11 cellular contexts compared by ENCODE assay signal in genomic region chr6:30670760-30671527, GRCh38. TPM values are rescaled to one million over a fixed set of nuclear protein-coding genes. Genes with fewer than 3 reads are reported as not detected.
DNase-seq lines count a peak whose midpoint lies in the region; TF ChIP-seq lines count a peak whose summit lies in the region.
"Had no signal": no experiment of that assay in that cellular context is flagged by ENCODE, and none has a peak within 500 bp of the region (broad histone marks: within the 10 kb centered on the region; RNA-seq: fewer than 3 reads in every experiment).

No MANE protein-coding gene starts in this region.

- TF ChIP-seq CTCF in OCI-LY7 (conservative IDR thresholded peaks at IDR 0.05; ENCODE audit: low read length) (peak; percentile 34), chondrocyte (IDR thresholded peaks at IDR 0.05) (peak; percentile 46), progenitor cell of endocrine pancreas (IDR thresholded peaks at IDR 0.05; ENCODE audit: unreplicated experiment) (peak; percentile 31), left ventricle myocardium inferior (IDR thresholded peaks at IDR 0.05; ENCODE audit: borderline replicate concordance) (no peak)

- no peaks in the 10 kb centered on the region for H4K20me1 ChIP-seq in OCI-LY7 (ENCODE audit: insufficient read depth, low read length)

- H3K27ac Mint-ChIP-seq in activated CD4-positive, alpha-beta T cell treated with anti-CD3 and anti-CD28 coated beads, Interleukin-2, amount 10 ng/mL, durations not matched to agents 24 days and 14 days: no peak overlapping the region
- peak overlapping the region; percentile 55 for H3K27ac Mint-ChIP-seq in chondrocyte (ENCODE audit: unreplicated experiment)
- peak overlapping the region; percentile 84 for H3K27ac Mint-ChIP-seq in progenitor cell of endocrine pancreas

- H3K4me3 ChIP-seq in OCI-LY7 (ENCODE audit: low read depth, low read length, poor library complexity, severe bottlenecking) (no peak overlapping the region), left ventricle myocardium inferior (no peak overlapping the region)

- H3K27ac ChIP-seq in OCI-LY7 (ENCODE audit: low read depth, low read length, poor library complexity, severe bottlenecking) (no peak overlapping the region), left ventricle myocardium inferior (replicated peaks) (no peak overlapping the region)

- H3K4me3 Mint-ChIP-seq in activated CD4-positive, alpha-beta T cell treated with anti-CD3 and anti-CD28 coated beads, Interleukin-2, amount 10 ng/mL, durations not matched to agents 24 days and 14 days: peak overlapping the region; percentile 80
- H3K4me3 Mint-ChIP-seq in chondrocyte (ENCODE audit: unreplicated experiment) (peak overlapping the region; percentile 66), progenitor cell of endocrine pancreas (ENCODE audit: low read depth) (peak overlapping the region; percentile 89)

- no peaks in the 10 kb centered on the region for H3K27me3 Mint-ChIP-seq in activated CD4-positive, alpha-beta T cell treated with anti-CD3 and anti-CD28 coated beads, Interleukin-2, amount 10 ng/mL, durations not matched to agents 24 days and 14 days
- H3K27me3 Mint-ChIP-seq in chondrocyte (ENCODE audit: low read depth) (no peaks in the 10 kb centered on the region), progenitor cell of endocrine pancreas (no peaks in the 10 kb centered on the region)

- no TSS peak for BruUV-seq in OCI-LY7 (replicated peaks; lab: Mats Ljungman, UMichigan)

- H2AFZ ChIP-seq in OCI-LY7 (ENCODE audit: low read length): no peak overlapping the region

- peaks cover 28% of the 10 kb centered on the region for H3K36me3 ChIP-seq in OCI-LY7 (ENCODE audit: insufficient read depth, low read length)
- peaks cover 54% of the 10 kb centered on the region for H3K36me3 ChIP-seq in left ventricle myocardium inferior

- H3K4me1 Mint-ChIP-seq in activated CD4-positive, alpha-beta T cell treated with anti-CD3 and anti-CD28 coated beads, Interleukin-2, amount 10 ng/mL, durations not matched to agents 24 days and 14 days: peaks cover 30% of the 10 kb centered on the region
- H3K4me1 Mint-ChIP-seq in chondrocyte (ENCODE audit: low read depth) (peaks cover 24% of the 10 kb centered on the region), progenitor cell of endocrine pancreas (ENCODE audit: low read depth) (peaks cover 6% of the 10 kb centered on the region)

- peaks cover 12% of the 10 kb centered on the region for H3K4me1 ChIP-seq in OCI-LY7 (ENCODE audit: insufficient read depth, low read length, poor library complexity, severe bottlenecking)
- H3K4me1 ChIP-seq in left ventricle myocardium inferior: peaks cover 25% of the 10 kb centered on the region

- peaks cover 12% of the 10 kb centered on the region; the same call in 1 of the 2 replicates for H3K79me2 ChIP-seq in OCI-LY7 (ENCODE audit: insufficient read depth, low read depth, low read length)

- H3K9me3 Mint-ChIP-seq in activated CD4-positive, alpha-beta T cell treated with anti-CD3 and anti-CD28 coated beads, Interleukin-2, amount 10 ng/mL, durations not matched to agents 24 days and 14 days: no peaks in the 10 kb centered on the region
- no peaks in the 10 kb centered on the region for H3K9me3 Mint-ChIP-seq in chondrocyte (ENCODE audit: low read depth)
- H3K9me3 Mint-ChIP-seq in progenitor cell of endocrine pancreas (ENCODE audit: low read depth): no peaks in the 10 kb centered on the region

- H3K9me2 ChIP-seq in OCI-LY7 (ENCODE audit: insufficient read depth, low read length): no peaks in the 10 kb centered on the region

- peaks cover 34% of the 10 kb centered on the region for H3K36me3 Mint-ChIP-seq in activated CD4-positive, alpha-beta T cell treated with anti-CD3 and anti-CD28 coated beads, Interleukin-2, amount 10 ng/mL, durations not matched to agents 24 days and 14 days (ENCODE audit: low read depth)
- H3K36me3 Mint-ChIP-seq in chondrocyte (ENCODE audit: low read depth): peaks cover 18% of the 10 kb centered on the region
- H3K36me3 Mint-ChIP-seq in progenitor cell of endocrine pancreas (ENCODE audit: insufficient read depth): peaks cover 9% of the 10 kb centered on the region

- POLR2A ChIA-PET in OCI-LY7 (lab: Charles Lee): no interaction called here

- H3K9me3 ChIP-seq in OCI-LY7 (ENCODE audit: low read length): no peaks in the 10 kb centered on the region
- H3K9me3 ChIP-seq in left ventricle myocardium inferior (replicated peaks): no peaks in the 10 kb centered on the region

- H3K27me3 ChIP-seq in left ventricle myocardium inferior (ENCODE audit: low read depth): no peaks in the 10 kb centered on the region

- no peak overlapping the region; the same call in 1 of the 2 replicates for H3K4me2 ChIP-seq in OCI-LY7 (ENCODE audit: low read length)

- intact Hi-C loops in activated CD4-positive, alpha-beta T cell treated with anti-CD3 and anti-CD28 coated beads, Interleukin-2, amount 10 ng/mL, durations not matched to agents 24 days and 14 days (cut with micrococcal nuclease): loop anchor here (10.0 kb wide), 1 partner anchor 186 kb away; the partner anchor contains the start of gene HLA-E
- intact Hi-C loops in OCI-LY7 (cut with micrococcal nuclease; ENCODE audit: unreplicated experiment): loop anchor here (5.0 to 10.0 kb wide), 2 partner anchors 129 to 214 kb away; partner anchors contain the start of gene DDR1
- intact Hi-C loops in left ventricle myocardium inferior (cut with micrococcal nuclease): no loop called here

- no peak for DNase-seq in activated CD4-positive, alpha-beta T cell treated with anti-CD3 and anti-CD28 coated beads, Interleukin-2, amount 10 ng/mL, durations not matched to agents 24 days and 14 days
- no peak for DNase-seq in activated CD4-positive, alpha-beta T cell treated with anti-CD3 and anti-CD28 coated beads, Interleukin-2, amount 50 U/mL, for 4 hours
- DNase-seq in OCI-LY7 (ENCODE audit: low spot score) (no peak), chondrocyte (ENCODE audit: low spot score) (no peak), progenitor cell of endocrine pancreas (ENCODE audit: low spot score, unreplicated experiment) (no peak), NOMO-1 treated with DMSO at 0.1 percent for 48 hours (lab: John Stamatoyannopoulos, UW; ENCODE audit: unreplicated experiment) (no peak), T1000 (lab: John Stamatoyannopoulos, UW) (no peak), left ventricle myocardium inferior (no peak)
- DNase-seq: effector memory CD4-positive, alpha-beta T cell; NCI-H446 treated with DMSO at 0.1 percent for 48 hours; stimulated activated CD4-positive, alpha-beta T cell treated with anti-CD3 and anti-CD28 coated beads, Interleukin-4, amount 100 ng/mL, for 1 hour had no signal

- CTCF ChIA-PET in OCI-LY7 (lab: Charles Lee; ENCODE audit: unreplicated experiment): no interaction called here

RNA-seq across cellular contexts. Expression of gene DHX16, which starts 1.9 kb away (rescaled TPM):
- total RNA-seq in activated CD4-positive, alpha-beta T cell treated with anti-CD3 and anti-CD28 coated beads, Interleukin-2, amount 10 ng/mL, durations not matched to agents 24 days and 14 days: 53.4 and 56.7 TPM in 2 replicates
- 27.1 and 30.5 TPM in 2 replicates for total RNA-seq in OCI-LY7 (2014; rRNA removed; shearing (Covaris generic))
- total RNA-seq in OCI-LY7 (2022) (32.1 and 37.5 TPM in 2 replicates), chondrocyte (20.4 to 29.6 TPM (median 22.6 TPM) in 3 replicates), progenitor cell of endocrine pancreas (30.0 and 31.0 TPM in 2 replicates), left ventricle myocardium inferior (22.1 TPM)

RNA-seq across cellular contexts. Expression of gene PPP1R18, which starts 15.5 kb away (rescaled TPM):
- 167 and 169 TPM in 2 replicates for total RNA-seq in activated CD4-positive, alpha-beta T cell treated with anti-CD3 and anti-CD28 coated beads, Interleukin-2, amount 10 ng/mL, durations not matched to agents 24 days and 14 days
- 65.2 and 66.9 TPM in 2 replicates for total RNA-seq in OCI-LY7 (2014; rRNA removed; shearing (Covaris generic))
- total RNA-seq in OCI-LY7 (2022): 106 and 109 TPM in 2 replicates
- total RNA-seq in chondrocyte: 99.9 to 171 TPM (median 165 TPM) in 3 replicates
- total RNA-seq in progenitor cell of endocrine pancreas: 22.5 and 25.4 TPM in 2 replicates
- total RNA-seq in left ventricle myocardium inferior: 14.5 TPM

RNA-seq across cellular contexts. Expression of gene NRM, which starts 19.8 kb away (rescaled TPM):
- 20.2 and 20.5 TPM in 2 replicates for total RNA-seq in activated CD4-positive, alpha-beta T cell treated with anti-CD3 and anti-CD28 coated beads, Interleukin-2, amount 10 ng/mL, durations not matched to agents 24 days and 14 days
- total RNA-seq in OCI-LY7 (2014; rRNA removed; shearing (Covaris generic)): 13.6 and 18.6 TPM in 2 replicates
- total RNA-seq in OCI-LY7 (2022) (36.7 and 44.0 TPM in 2 replicates), chondrocyte (18.6 to 26.3 TPM (median 20.0 TPM) in 3 replicates), progenitor cell of endocrine pancreas (35.5 and 37.9 TPM in 2 replicates), left ventricle myocardium inferior (3.7 TPM)

RNA-seq across cellular contexts. Expression of gene C6orf136, which starts 24.0 kb away (rescaled TPM):
- 28.9 and 39.4 TPM in 2 replicates for total RNA-seq in activated CD4-positive, alpha-beta T cell treated with anti-CD3 and anti-CD28 coated beads, Interleukin-2, amount 10 ng/mL, durations not matched to agents 24 days and 14 days
- total RNA-seq in OCI-LY7 (2014; rRNA removed; shearing (Covaris generic)): 9.1 and 14.7 TPM in 2 replicates
- total RNA-seq in OCI-LY7 (2022) (26.7 and 29.5 TPM in 2 replicates), chondrocyte (11.5 to 18.3 TPM (median 13.4 TPM) in 3 replicates), progenitor cell of endocrine pancreas (18.8 and 19.5 TPM in 2 replicates), left ventricle myocardium inferior (57.3 TPM)

RNA-seq across cellular contexts. Expression of gene ATAT1, which starts 44.3 kb away (rescaled TPM):
- total RNA-seq in activated CD4-positive, alpha-beta T cell treated with anti-CD3 and anti-CD28 coated beads, Interleukin-2, amount 10 ng/mL, durations not matched to agents 24 days and 14 days: 11.4 and 14.4 TPM in 2 replicates
- 4.7 and 10.4 TPM in 2 replicates for total RNA-seq in OCI-LY7 (2014; rRNA removed; shearing (Covaris generic))
- total RNA-seq in OCI-LY7 (2022) (17.8 and 19.6 TPM in 2 replicates), chondrocyte (11.4 to 18.7 TPM (median 12.5 TPM) in 3 replicates), progenitor cell of endocrine pancreas (71.2 and 74.2 TPM in 2 replicates), left ventricle myocardium inferior (2.7 TPM)
